ENCODE assay signal across 8 cellular contexts in genomic region chr11:8168485-8169257, GRCh38. TPM values are rescaled to one million over a fixed set of nuclear protein-coding genes. Genes with fewer than 3 reads are reported as not detected.
DNase-seq lines count a peak whose midpoint lies in the region; TF ChIP-seq lines count a peak whose summit lies in the region.

TSS of gene RIC3 (minus strand) at chr11:8169025. CDS start at chr11:8168989, 36 bp downstream.

- WGBS in GM23248 (ENCODE audit: low coverage in 1 of 2, low lambda C conversion rate in 2 of 2, missing lambda C conversion rate in 2 of 2), 2 experiments: 5 to 8% methylated on average over 54 to 59 of the region's 62 CpGs

- in situ Hi-C loops in GM23248 (cut with MboI): no loop called here

- H4K20me1 ChIP-seq in neural cell (ENCODE audit: insufficient read depth) (no peaks in the 10 kb centered on the region), GM23248 (ENCODE audit: insufficient read depth) (no peaks in the 10 kb centered on the region)

- H3K9me2 ChIP-seq in neural cell (ENCODE audit: insufficient read depth, low read length): no peaks in the 10 kb centered on the region
- no peaks in the 10 kb centered on the region for H3K9me2 ChIP-seq in GM23248 (ENCODE audit: insufficient read depth)

- H3K27me3 ChIP-seq in neural cell (ENCODE audit: insufficient read depth, low read depth, low read length): peaks cover 5% of the 10 kb centered on the region
- no peaks in the 10 kb centered on the region for H3K27me3 ChIP-seq in stomach smooth muscle (ENCODE audit: control insufficient read depth in 1 of 2, insufficient read depth in 2 of 2, low read length in 2 of 2)
- H3K27me3 ChIP-seq in GM23248 (replicated peaks; ENCODE audit: insufficient read depth): peaks cover 37% of the 10 kb centered on the region

- H3K36me3 ChIP-seq in neural cell (ENCODE audit: insufficient read depth, low read length): no peaks in the 10 kb centered on the region
- H3K36me3 ChIP-seq in stomach smooth muscle (ENCODE audit: control insufficient read depth in 2 of 2, insufficient read depth in 2 of 2, low read length in 2 of 2): no peaks in the 10 kb centered on the region
- no peaks in the 10 kb centered on the region for H3K36me3 ChIP-seq in GM23248 (ENCODE audit: low read depth)

- DNase-seq in NCI-H1694 treated with DMSO at 0.1 percent for 48 hours (lab: John Stamatoyannopoulos, UW): peak; percentile 4
- DNase-seq in NCI-H1694 (lab: John Stamatoyannopoulos, UW): no peak
- peak; percentile 37 for DNase-seq in NCI-H1417 treated with DMSO at 0.1 percent for 48 hours (lab: John Stamatoyannopoulos, UW)
- peak; percentile 79 for DNase-seq in activated CD8-positive, alpha-beta memory T cell treated with anti-CD3 and anti-CD28 coated beads for 24 hours
- DNase-seq in epithelial cell of proximal tubule (ENCODE audit: low read depth): no peak
- DNase-seq in GM23248: no peak

- H3K4me1 ChIP-seq in stomach smooth muscle (ENCODE audit: control insufficient read depth, insufficient read depth, low read length) (peaks cover 6% of the 10 kb centered on the region), GM23248 (ENCODE audit: insufficient read depth) (no peaks in the 10 kb centered on the region)

- no peak for TF ChIP-seq CTCF in epithelial cell of proximal tubule (conservative IDR thresholded peaks at IDR 0.05; ENCODE audit: low read depth, low read length)
- peak; percentile 60 for TF ChIP-seq CTCF in neural cell (IDR thresholded peaks at IDR 0.05; ENCODE audit: poor library complexity, severe bottlenecking)

- H2AFZ ChIP-seq in neural cell (ENCODE audit: low read depth, low read length) (peak within 1 kb of the TSS; percentile 71), GM23248 (no peak within 1 kb of the TSS)

- H3K4me2 ChIP-seq in neural cell (ENCODE audit: low read length) (peak within 1 kb of the TSS; percentile 57), GM23248 (ENCODE audit: unreplicated experiment) (no peak within 1 kb of the TSS)

- H3K27ac ChIP-seq in neural cell (ENCODE audit: low read length): peak within 1 kb of the TSS; percentile 69
- peak within 1 kb of the TSS; percentile 64 for H3K27ac ChIP-seq in stomach smooth muscle (ENCODE audit: low read length)
- H3K27ac ChIP-seq in GM23248: no peak within 1 kb of the TSS

- no peaks in the 10 kb centered on the region for H3F3A ChIP-seq in neural cell (ENCODE audit: insufficient read depth, low read length, poor library complexity, severe bottlenecking)
- no peaks in the 10 kb centered on the region for H3F3A ChIP-seq in GM23248 (ENCODE audit: insufficient read depth)

- H3K79me2 ChIP-seq in neural cell (replicated peaks; ENCODE audit: insufficient read depth, low read length) (no peaks in the 10 kb centered on the region), GM23248 (ENCODE audit: insufficient read depth) (no peaks in the 10 kb centered on the region)

- no peak for TF ChIP-seq RAD21 in neural cell (conservative IDR thresholded peaks at IDR 0.05)

- peak within 1 kb of the TSS; percentile 75 for H3K9ac ChIP-seq in neural cell (ENCODE audit: low read length)
- H3K9ac ChIP-seq in stomach smooth muscle (ENCODE audit: low read length in 2 of 2): peak within 1 kb of the TSS; percentile 74 to 80
- no peak within 1 kb of the TSS for H3K9ac ChIP-seq in GM23248

- no peak for TF ChIP-seq EP300 in neural cell (conservative IDR thresholded peaks at IDR 0.05; ENCODE audit: poor library complexity, severe bottlenecking)

- H3K9me3 ChIP-seq in neural cell (ENCODE audit: low read length): no peaks in the 10 kb centered on the region
- no peaks in the 10 kb centered on the region for H3K9me3 ChIP-seq in stomach smooth muscle (ENCODE audit: control insufficient read depth in 2 of 2, low read length in 2 of 2)
- H3K9me3 ChIP-seq in GM23248 (ENCODE audit: low read depth): no peaks in the 10 kb centered on the region

- peak within 1 kb of the TSS; percentile 51 for H3K4me3 ChIP-seq in epithelial cell of proximal tubule (ENCODE audit: low read depth, low read length)
- H3K4me3 ChIP-seq in neural cell (ENCODE audit: low read length): peak within 1 kb of the TSS; percentile 85
- peak within 1 kb of the TSS; percentile 93 to 95 for H3K4me3 ChIP-seq in stomach smooth muscle (ENCODE audit: low read length in 2 of 2)
- no peak within 1 kb of the TSS for H3K4me3 ChIP-seq in GM23248

TF ChIP-seq in neural cell, 6 proteins besides CTCF, POLR2A, EP300 and RAD21:
- TF ChIP-seq MXI1 (conservative IDR thresholded peaks at IDR 0.05; ENCODE audit: poor library complexity, severe bottlenecking) (peak; percentile 77), TAF1 (IDR thresholded peaks at IDR 0.05; ENCODE audit: low read depth) (peak; percentile 64), EZH2 (IDR thresholded peaks at IDR 0.05; ENCODE audit: borderline replicate concordance, insufficient read depth, low read length, poor library complexity, severe bottlenecking) (no peak), POLR2AphosphoS5 (IDR thresholded peaks at IDR 0.05) (peak; percentile 68), REST (IDR thresholded peaks at IDR 0.05; ENCODE audit: borderline replicate concordance) (peak; percentile 71), SMC3 (conservative IDR thresholded peaks at IDR 0.05; ENCODE audit: poor library complexity) (peak; percentile 21)

RNA-seq across cellular contexts. Expression of gene RIC3, which starts in this region (rescaled TPM):
- total RNA-seq in epithelial cell of proximal tubule: 0.92 and 1.6 TPM in 2 replicates
- polyA plus RNA-seq in neural cell: 94.5 and 103 TPM in 2 replicates
- 58.9 and 71.4 TPM in 2 replicates for polyA minus RNA-seq in neural cell
- total RNA-seq in GM23248 (2014; rRNA removed; shearing (Covaris generic)): not detected in 2 replicates
- polyA plus RNA-seq in GM23248 (2016; fragmentation: Nextera tagmentation; extraction: Ambion mirVana): 0.06 and 0.11 TPM in 2 replicates

Comparison
In these comparisons a context has a peak if more than half of its experiments do, and no peak if none do; other contexts are left out.
1. RNA of gene RIC3 (polyA plus RNA-seq): 94.5 to 103 TPM in neural cell; 0.06 to 0.11 TPM in GM23248; every median in the first group is over 10 times any median in the second.
2. DNase-seq: peak in NCI-H1694 treated with DMSO at 0.1 percent for 48 hours (single experiment), NCI-H1417 treated with DMSO at 0.1 percent for 48 hours (single experiment) and activated CD8-positive, alpha-beta memory T cell treated with anti-CD3 and anti-CD28 coated beads for 24 hours (single experiment); none in NCI-H1694 (single experiment), epithelial cell of proximal tubule (single experiment) and GM23248 (single experiment).